Comparison of ENCODE assay signal across 8 cellular contexts in the genomic region with DNA sequence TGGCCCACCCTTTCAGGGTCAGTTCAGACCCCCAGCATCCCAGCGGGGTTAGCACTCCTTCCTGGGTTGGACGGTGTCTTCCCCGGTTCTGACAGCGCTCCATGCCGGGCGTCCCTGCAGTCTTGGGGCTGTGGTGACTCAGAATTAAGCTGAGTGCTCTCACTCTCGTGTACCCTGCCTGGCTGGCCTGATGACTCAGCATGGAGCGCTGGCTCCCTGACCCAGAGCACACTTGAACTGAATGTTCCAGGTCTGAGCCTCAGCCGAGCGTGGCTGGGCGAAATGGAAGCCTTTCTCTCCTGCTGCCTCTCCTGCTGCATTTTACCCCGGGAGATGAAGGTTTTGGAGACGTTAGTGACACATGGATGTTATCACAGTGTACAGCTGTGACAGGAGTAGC. TPM values are rescaled to one million over a fixed set of nuclear protein-coding genes. Genes with fewer than 3 reads are reported as not detected.
DNase-seq lines count a peak whose midpoint lies in the region; TF ChIP-seq lines count a peak whose summit lies in the region.

No MANE protein-coding gene starts in this region.

- CTCF ChIA-PET in GM10248 (lab: Yijun Ruan, JAX) = interaction anchor here (1.1 to 1.6 kb wide), 2 partner anchors 12 to 29 kb away, joined by 3 to 7 read pairs; no protein-coding TSS in a partner anchor

- TF ChIP-seq POLR2A in sigmoid colon (IDR thresholded peaks at IDR 0.05) = peak in 1 of 2 donors; percentile 36

- H3K4me1 ChIP-seq in right atrium auricular region (peaks cover 0 to 92% of the 10 kb centered on the region in 2 donors), sigmoid colon (peaks cover 0 to 99% (median 95%) of the 10 kb centered on the region in 4 donors)

- H3K4me3 ChIP-seq in right atrium auricular region (no peak overlapping the region), sigmoid colon (peak overlapping the region in 2 of 4 donors; percentile 22 to 29)

- no peaks in the 10 kb centered on the region for H3K9me3 ChIP-seq in right atrium auricular region
- no peaks in the 10 kb centered on the region for H3K9me3 ChIP-seq in sigmoid colon

- WGBS in sigmoid colon, 2 donors = 73 to 75% methylated on average over 13 of the region's 13 CpGs

- H3K27me3 ChIP-seq in right atrium auricular region = no peaks in the 10 kb centered on the region
- H3K27me3 ChIP-seq in sigmoid colon = no peaks in the 10 kb centered on the region

- H3K36me3 ChIP-seq in right atrium auricular region (peaks cover 5% of the 10 kb centered on the region), sigmoid colon (no peaks in the 10 kb centered on the region)

- DNase-seq in 8988T = peak; percentile 74
- peak; percentile 94 for DNase-seq in HCEC 1CT
- DNase-seq in anterior cingulate cortex (lab: John Stamatoyannopoulos, UW) = peak in 42 of 58 donors; percentile 11 to 69 (median 36)
- DNase-seq in right atrium auricular region (ENCODE audit: low spot score) = peak; percentile 91
- DNase-seq in sigmoid colon = peak; percentile 97
- DNase-seq in NCI-H748 (lab: John Stamatoyannopoulos, UW; ENCODE audit: unreplicated experiment) = no peak
- no peak for DNase-seq in GM10248 (ENCODE audit: extremely low spot score)
- no peak for DNase-seq in NCI-H2171 (lab: John Stamatoyannopoulos, UW)

- no peak for TF ChIP-seq CTCF in right atrium auricular region (IDR thresholded peaks at IDR 0.05)
- no peak for TF ChIP-seq CTCF in sigmoid colon (IDR thresholded peaks at IDR 0.05)
- TF ChIP-seq CTCF in GM10248 (IDR thresholded peaks at IDR 0.05; ENCODE audit: control extremely low read depth, extremely low read depth, low read depth, missing control alignments) = no peak

- intact Hi-C loops in sigmoid colon (cut with DNase I) = no loop called here

- peak overlapping the region; percentile 99 for H3K27ac ChIP-seq in right atrium auricular region
- peak overlapping the region; percentile 98 to 100 (median 99) for H3K27ac ChIP-seq in sigmoid colon

- POLR2A ChIA-PET in GM10248 (lab: Yijun Ruan, JAX) = no interaction called here

- TF ChIP-seq EP300 in sigmoid colon (IDR thresholded peaks at IDR 0.05) = peak in 3 of 4 donors; percentile 50 to 88 (median 67)

RNA-seq across cellular contexts. Expression of a gene that starts 7.1 kb away (rescaled TPM):
- 100 to 1,000 TPM; 126 to 152 TPM for total RNA-seq in right atrium auricular region
- 10 to 100 TPM; 32.9 to 62.4 (median 43.9) TPM for total RNA-seq in sigmoid colon
- polyA plus RNA-seq in sigmoid colon = 10 to 100 TPM; 10.8 to 22.5 (median 16.9) TPM

Comparison
In these comparisons a context has a peak if more than half of its experiments do, and no peak if none do; other contexts are left out.
1. DNase-seq: peak in 8988T (single experiment), HCEC 1CT (single experiment), anterior cingulate cortex (42 of 58), right atrium auricular region (single experiment) and sigmoid colon (single experiment); none in NCI-H748 (single experiment), GM10248 (single experiment) and NCI-H2171 (single experiment).